ENCODE assay signal across 9 cellular contexts in the genomic region with DNA sequence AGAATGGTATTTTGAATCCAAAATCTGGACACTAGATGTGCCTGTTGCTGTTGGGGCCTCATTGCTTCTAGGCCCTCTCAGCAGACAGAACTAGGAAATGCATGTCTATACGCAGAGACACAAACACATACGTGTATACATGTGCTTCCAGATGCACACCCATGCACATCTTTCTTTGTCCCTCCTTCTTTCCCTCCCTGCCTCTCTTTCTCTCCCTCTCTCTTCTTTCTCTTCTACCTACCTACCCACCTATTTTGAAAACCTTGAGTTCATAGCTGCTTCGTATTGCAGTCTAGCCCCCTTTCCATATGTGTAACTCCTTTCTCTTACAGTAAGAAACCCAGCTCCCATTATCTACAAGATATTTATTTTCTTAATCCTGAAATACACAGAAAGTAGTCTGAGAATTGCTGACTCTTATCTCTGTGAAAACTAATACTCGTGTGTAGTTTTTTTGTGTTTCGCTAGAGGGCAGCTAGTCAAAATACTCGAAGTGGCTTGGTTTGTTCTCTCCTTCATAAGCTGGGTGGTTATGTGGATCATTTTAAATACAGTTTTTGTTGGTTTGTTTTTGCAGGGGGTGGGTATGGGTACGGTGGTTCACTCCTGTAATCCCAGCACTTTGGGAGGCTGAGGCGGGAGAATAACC. TPM values are rescaled to one million over a fixed set of nuclear protein-coding genes. Genes with fewer than 3 reads are reported as not detected.
DNase-seq lines count a peak whose midpoint lies in the region; ATAC-seq, FAIRE-seq and TF ChIP-seq lines count a peak whose summit lies in the region.
"Had no signal": no experiment of that assay in that cellular context is flagged by ENCODE, and none has a peak within 500 bp of the region (broad histone marks: within the 10 kb centered on the region; RNA-seq: fewer than 3 reads in every experiment).

No MANE protein-coding gene starts in this region.

- TF ChIP-seq RAD21 in H1 (IDR thresholded peaks at IDR 0.05 in 1 of 2, conservative IDR thresholded peaks at IDR 0.05 in 1 of 2; ENCODE audit: low read depth in 2 of 2, low read length in 2 of 2) = no peak; a peak in 1 of 4 replicates

- no peaks in the 10 kb centered on the region for H3K27me3 ChIP-seq in H1 (replicated peaks in 1 of 4; ENCODE audit: control insufficient read depth in 3 of 4, extremely low read depth in 1 of 4, insufficient read depth in 3 of 4, low read length in 3 of 4)
- H3K27me3 ChIP-seq in parathyroid adenoma (ENCODE audit: control insufficient read depth, insufficient read depth, low read length) = no peaks in the 10 kb centered on the region
- no peaks in the 10 kb centered on the region for H3K27me3 ChIP-seq in GM23248 (replicated peaks; ENCODE audit: insufficient read depth)

- H2BK20ac ChIP-seq in H1 (ENCODE audit: low read length) = no peak overlapping the region

- ATAC-seq in HG03432 (IDR thresholded peaks at IDR 0.05; ENCODE audit: unreplicated experiment) = no peak

- no peak overlapping the region for H3K4me3 ChIP-seq in H1 (ENCODE audit: extremely low read depth in 1 of 4, insufficient read depth in 2 of 4, low read depth in 3 of 4, low read length in 4 of 4)
- no peak overlapping the region for H3K4me3 ChIP-seq in parathyroid adenoma (ENCODE audit: low read depth, low read length)
- H3K4me3 ChIP-seq in GM23248 = no peak overlapping the region

- H4K91ac ChIP-seq in H1 (replicated peaks; ENCODE audit: insufficient read length, low read length) = no peak overlapping the region

- H3K27ac ChIP-seq in H1 (ENCODE audit: low read depth, low read length) (no peak overlapping the region), parathyroid adenoma (no peak overlapping the region), GM23248 (no peak overlapping the region)

- H4K20me1 ChIP-seq in H1 (replicated peaks in 1 of 2; ENCODE audit: control insufficient read depth in 1 of 2, insufficient read depth in 2 of 2, low read length in 2 of 2) (peaks cover 0 to 1% of the 10 kb centered on the region in 2 experiments), GM23248 (ENCODE audit: insufficient read depth) (no peaks in the 10 kb centered on the region)

- POLR2A ChIA-PET in H1 (lab: Charles Lee; ENCODE audit: partially characterized antibody) = interaction anchor here (28.5 kb wide), 1 partner anchor 12 kb away, joined by 661 read pairs; the partner anchor contains the start of gene RPL32

- no peak for TF ChIP-seq POLR2A in H1 (IDR thresholded peaks at IDR 0.05; ENCODE audit: control extremely low read depth in 1 of 2, low read depth in 2 of 2, low read length in 2 of 2)

- no peak for TF ChIP-seq EP300 in H1 (IDR thresholded peaks at IDR 0.05; ENCODE audit: borderline replicate concordance in 1 of 2, low read depth in 2 of 2, low read length in 2 of 2)

- H2AK5ac ChIP-seq in H1 (ENCODE audit: low read depth, low read length) = no peak overlapping the region

- no peak overlapping the region for H3K23ac ChIP-seq in H1 (ENCODE audit: insufficient read length)

- H3K9me2 ChIP-seq in GM23248 (ENCODE audit: insufficient read depth) = no peaks in the 10 kb centered on the region

- no peak overlapping the region for H2BK15ac ChIP-seq in H1 (ENCODE audit: low read length)

- no peak overlapping the region for H4K8ac ChIP-seq in H1 (ENCODE audit: extremely low read depth, insufficient read depth, low read length)

- H3K18ac ChIP-seq in H1 (ENCODE audit: extremely low read depth, low read length) = no peak overlapping the region

- H4K5ac ChIP-seq in H1 (ENCODE audit: insufficient read length, low read depth, low read length) = no peak overlapping the region

- H3K23me2 ChIP-seq in H1 (ENCODE audit: low read depth, low read length) = no peaks in the 10 kb centered on the region

- H2BK5ac ChIP-seq in H1 (ENCODE audit: low read depth, low read length) = no peak overlapping the region

- no peak overlapping the region for H2BK12ac ChIP-seq in H1 (ENCODE audit: low read depth, low read length)

- no peaks in the 10 kb centered on the region; a peak in 1 of 7 replicates for H3K4me1 ChIP-seq in H1 (replicated peaks in 1 of 4; ENCODE audit: control insufficient read depth in 3 of 4, insufficient read depth in 4 of 4, low read length in 3 of 4)
- no peaks in the 10 kb centered on the region for H3K4me1 ChIP-seq in parathyroid adenoma
- no peaks in the 10 kb centered on the region for H3K4me1 ChIP-seq in GM23248 (ENCODE audit: insufficient read depth)

- 64% methylated on average over 7 of the region's 8 CpGs; no CpG with 5 or more reads in 1 of the 2 experiments for WGBS in H1 (ENCODE audit: extremely low coverage in 1 of 2, insufficient coverage in 1 of 2, insufficient read length in 1 of 2, insufficient replicate concordance in 2 of 2, low coverage in 1 of 2, low lambda C conversion rate in 2 of 2, missing lambda C conversion rate in 1 of 2), 2 experiments
- WGBS in GM23248 (ENCODE audit: low coverage in 1 of 2, low lambda C conversion rate in 2 of 2, missing lambda C conversion rate in 2 of 2), 2 experiments = 58 to 59% methylated on average over 7 to 8 of the region's 8 CpGs

- H2AFZ ChIP-seq in H1 (ENCODE audit: low read length) = no peak overlapping the region
- no peak overlapping the region for H2AFZ ChIP-seq in parathyroid adenoma
- no peak overlapping the region for H2AFZ ChIP-seq in GM23248

- CTCF ChIA-PET in H1 (lab: Charles Lee; ENCODE audit: partially characterized antibody) = interaction anchor here (0.7 to 10.2 kb wide), 17 partner anchors 9 to 69 kb away, joined by 3 to 83 read pairs (median 4); no protein-coding TSS in a partner anchor

- H3K79me1 ChIP-seq in H1 (ENCODE audit: low read depth, low read length) = no peaks in the 10 kb centered on the region

- no peaks in the 10 kb centered on the region for H3F3A ChIP-seq in GM23248 (ENCODE audit: insufficient read depth)

- no peaks in the 10 kb centered on the region for H3K79me2 ChIP-seq in H1 (ENCODE audit: control insufficient read depth in 1 of 2, insufficient read depth in 2 of 2, low read length in 2 of 2)
- peaks cover 2% of the 10 kb centered on the region for H3K79me2 ChIP-seq in parathyroid adenoma
- no peaks in the 10 kb centered on the region for H3K79me2 ChIP-seq in GM23248 (ENCODE audit: insufficient read depth)

- FAIRE-seq in H1 (lab: Jason Lieb, UNC) = no peak

- DNase-seq in GM20000 (ENCODE audit: low spot score) = no peak
- DNase-seq in OCI-M1 (lab: John Stamatoyannopoulos, UW) = peak; percentile 63
- DNase-seq in H1 (ENCODE audit: low read depth in 1 of 2, low spot score in 2 of 2) = no peak
- DNase-seq in glomerular visceral epithelial cell (ENCODE audit: extremely low spot score) = no peak
- no peak for DNase-seq in germinal center (ENCODE audit: low spot score)
- no peak for DNase-seq in GM23248
- DNase-seq: NCI-H2227 treated with DMSO at 0.1 percent for 48 hours had no signal

- H3K36me3 ChIP-seq in H1 (ENCODE audit: control insufficient read depth in 2 of 4, insufficient read depth in 4 of 4, low read length in 3 of 4) (peaks cover 0 to 3% (median 0%) of the 10 kb centered on the region in 4 experiments; a peak in 2 of 8 replicates), parathyroid adenoma (ENCODE audit: control insufficient read depth, insufficient read depth, low read length) (no peaks in the 10 kb centered on the region), GM23248 (ENCODE audit: low read depth) (no peaks in the 10 kb centered on the region)

- H3K9me3 ChIP-seq in H1 (ENCODE audit: insufficient read depth in 2 of 2, low read depth in 1 of 2, low read length in 1 of 2) = no peaks in the 10 kb centered on the region
- no peaks in the 10 kb centered on the region for H3K9me3 ChIP-seq in parathyroid adenoma (ENCODE audit: control insufficient read depth, low read length)
- H3K9me3 ChIP-seq in GM23248 (ENCODE audit: low read depth) = no peaks in the 10 kb centered on the region

- no peak overlapping the region for H3K4ac ChIP-seq in H1 (replicated peaks; ENCODE audit: insufficient read length, low read depth, low read length)

- H3K14ac ChIP-seq in H1 (ENCODE audit: insufficient read length) = no peak overlapping the region

- H3K56ac ChIP-seq in H1 (replicated peaks; ENCODE audit: insufficient read length, low read depth, low read length) = no peak overlapping the region

- H3K4me2 ChIP-seq in H1 (ENCODE audit: insufficient read depth in 1 of 2, low read depth in 2 of 2, low read length in 2 of 2) = no peak overlapping the region
- no peak overlapping the region for H3K4me2 ChIP-seq in parathyroid adenoma (ENCODE audit: low read length)
- H3K4me2 ChIP-seq in GM23248 (ENCODE audit: unreplicated experiment) = no peak overlapping the region

- TF ChIP-seq CTCF in GM20000 (IDR thresholded peaks at IDR 0.05; ENCODE audit: extremely low read depth, missing control alignments) = peak; percentile 44
- peak in 2 of 3 experiments; percentile 23 to 26; a peak in 2 of 4 replicates for TF ChIP-seq CTCF in H1 (IDR thresholded peaks at IDR 0.05; ENCODE audit: control extremely low read depth in 1 of 3, insufficient read depth in 1 of 3, low read depth in 1 of 3, low read length in 3 of 3)
- TF ChIP-seq CTCF in parathyroid adenoma (IDR thresholded peaks at IDR 0.05) = peak; percentile 39

- in situ Hi-C loops in GM23248 (cut with MboI) = no loop called here

- no peak overlapping the region for H3K9ac ChIP-seq in H1 (replicated peaks in 1 of 4; ENCODE audit: extremely low read depth in 1 of 4, low read depth in 3 of 4, low read length in 3 of 4)
- no peak overlapping the region for H3K9ac ChIP-seq in parathyroid adenoma
- no peak overlapping the region for H3K9ac ChIP-seq in GM23248

- no peak overlapping the region for H2BK120ac ChIP-seq in H1 (replicated peaks; ENCODE audit: low read depth, low read length)

RNA-seq across cellular contexts. Expression of gene RPL32, which starts 18.5 kb away (rescaled TPM):
- 1,954 and 2,043 TPM in 2 replicates for total RNA-seq in H1 (2021; fragmentation: NEBNext Ultra II Directional; extraction: Animal tissue kit (Norgen Biotek cat#: 25700))
- 995 and 1,443 TPM in 2 replicates for polyA plus RNA-seq in H1 (2011; rRNA removed)
- 2,045 TPM for polyA plus RNA-seq in H1 (2011; cell fraction: cytosol; rRNA removed)
- polyA plus RNA-seq in H1 (2011; cell fraction: nucleus; rRNA removed) = 1,718 TPM
- polyA plus RNA-seq in H1 (2012, experiment 1 of 2) = 3,098 to 3,462 TPM (median 3,192 TPM) in 4 replicates
- 2,207 TPM for polyA plus RNA-seq in H1 (2012, experiment 2 of 2)
- 1,804 TPM for polyA plus RNA-seq in H1 (2013, experiment 1 of 2)
- 1,790 TPM for polyA plus RNA-seq in H1 (2013, experiment 2 of 2)
- polyA minus RNA-seq in H1 (2011; rRNA and poly(A)+ RNA removed) = 1,055 and 1,349 TPM in 2 replicates
- 973 TPM for polyA minus RNA-seq in H1 (2011; cell fraction: cytosol; rRNA and poly(A)+ RNA removed)
- 656 TPM for polyA minus RNA-seq in H1 (2011; cell fraction: nucleus; rRNA and poly(A)+ RNA removed)
- total RNA-seq in GM23248 (2014; rRNA removed; shearing (Covaris generic)) = 426 and 1,611 TPM in 2 replicates
- polyA plus RNA-seq in GM23248 (2016; fragmentation: Nextera tagmentation; extraction: Ambion mirVana) = 923 and 947 TPM in 2 replicates

RNA-seq across cellular contexts. Expression of gene CAND2, which starts 26.4 kb away (rescaled TPM):
- 8.7 and 11.2 TPM in 2 replicates for total RNA-seq in H1 (2021; fragmentation: NEBNext Ultra II Directional; extraction: Animal tissue kit (Norgen Biotek cat#: 25700))
- polyA plus RNA-seq in H1 (2011; rRNA removed) (8.7 and 12.0 TPM in 2 replicates), GM23248 (2016; fragmentation: Nextera tagmentation; extraction: Ambion mirVana) (0.16 and 0.53 TPM in 2 replicates)
- polyA plus RNA-seq in H1 (2011; cell fraction: cytosol; rRNA removed) = 9.2 TPM
- 20.3 TPM for polyA plus RNA-seq in H1 (2011; cell fraction: nucleus; rRNA removed)
- 5.3 to 10.4 TPM (median 9.1 TPM) in 4 replicates for polyA plus RNA-seq in H1 (2012, experiment 1 of 2)
- polyA plus RNA-seq in H1 (2012, experiment 2 of 2) = 7.4 TPM
- polyA plus RNA-seq in H1 (2013, experiment 1 of 2) = 4.0 TPM
- 3.4 TPM for polyA plus RNA-seq in H1 (2013, experiment 2 of 2)
- 11.0 and 15.6 TPM in 2 replicates for polyA minus RNA-seq in H1 (2011; rRNA and poly(A)+ RNA removed)
- polyA minus RNA-seq in H1 (2011; cell fraction: cytosol; rRNA and poly(A)+ RNA removed) = 7.3 TPM
- 17.4 TPM for polyA minus RNA-seq in H1 (2011; cell fraction: nucleus; rRNA and poly(A)+ RNA removed)
- total RNA-seq in GM23248 (2014; rRNA removed; shearing (Covaris generic)) = 0.38 and 0.43 TPM in 2 replicates
